16 cellular contexts compared by ENCODE assay signal in the genomic region with DNA sequence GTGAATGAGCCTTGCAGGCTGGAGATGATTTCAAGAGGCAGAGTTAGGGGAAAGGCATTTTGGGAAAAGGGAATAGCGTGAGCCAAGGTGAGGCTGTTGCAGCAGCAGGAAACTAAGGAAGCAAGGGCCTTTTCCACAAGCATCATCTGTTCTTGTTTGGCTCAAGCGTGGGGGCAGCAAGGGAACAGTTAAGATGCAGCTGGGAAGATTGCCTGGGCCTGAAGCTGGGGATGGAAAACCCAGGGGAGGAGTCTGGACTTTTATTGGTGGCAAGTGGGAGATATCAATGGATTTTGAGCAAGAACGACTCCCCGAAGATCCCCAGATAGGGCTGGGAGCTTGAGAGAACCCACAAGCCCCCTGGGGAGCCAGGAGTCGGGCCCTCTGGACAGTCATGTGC.
DNase-seq lines count a peak whose midpoint lies in the region.
"Had no signal": no experiment of that assay in that cellular context is flagged by ENCODE, and none has a peak within 500 bp of the region (broad histone marks: within the 10 kb centered on the region; RNA-seq: fewer than 3 reads in every experiment).

No MANE protein-coding gene starts in this region.

- H3K4me2 ChIP-seq in BLaER1, result peak overlapping the region; percentile 73
- H3K4me2 ChIP-seq: KMS-11 had no signal

- no peaks in the 10 kb centered on the region for H3K9me3 ChIP-seq in BLaER1
- H3K9me3 ChIP-seq: MG63 had no signal

- H4K20me1 ChIP-seq in BLaER1, result no peaks in the 10 kb centered on the region

- H3K27ac ChIP-seq in BLaER1 (no peak overlapping the region), angular gyrus (ENCODE audit: low read depth, low read length) (peak overlapping the region; percentile 98), substantia nigra (ENCODE audit: low read depth, low read length, poor library complexity, severe bottlenecking) (peak overlapping the region; percentile 100)
- H3K27ac ChIP-seq: KMS-11 had no signal

- no peaks in the 10 kb centered on the region for H3K36me3 ChIP-seq in BLaER1
- H3K36me3 ChIP-seq: MG63 had no signal

- H3K27me3 ChIP-seq in BLaER1, result no peaks in the 10 kb centered on the region
- H3K27me3 ChIP-seq: MG63 had no signal

- no peak overlapping the region for H3K9ac ChIP-seq in BLaER1
- H3K9ac ChIP-seq: KMS-11 had no signal

- DNase-seq in globus pallidus (ENCODE audit: low spot score), result peak; percentile 58
- DNase-seq in substantia nigra (lab: John Stamatoyannopoulos, UW), result no peak
- DNase-seq in NCI-H345 treated with DMSO at 0.1 percent for 48 hours (lab: John Stamatoyannopoulos, UW; ENCODE audit: unreplicated experiment), result no peak
- DNase-seq in SIG-M5 treated with dmso at 0.1 percent for 504 hours (lab: John Stamatoyannopoulos, UW; ENCODE audit: unreplicated experiment), result no peak
- no peak for DNase-seq in DMS153 treated with DMSO at 0.1 percent for 48 hours (lab: John Stamatoyannopoulos, UW; ENCODE audit: unreplicated experiment)
- DNase-seq: CD8-positive, alpha-beta memory T cell; GOT3; MG63; NCI-H1092 treated with DMSO at 0.1 percent for 48 hours; NCI-H1694 treated with DMSO at 0.1 percent for 48 hours; NCI-H446; NCI-H774; SHP77 had no signal

- H3K4me1 ChIP-seq in BLaER1, result peaks cover 52% of the 10 kb centered on the region

- H3K4me3 ChIP-seq in BLaER1, result no peak overlapping the region
- H3K4me3 ChIP-seq: MG63 had no signal
